ENCODE assay signal across 1 cellular context in the genomic region with DNA sequence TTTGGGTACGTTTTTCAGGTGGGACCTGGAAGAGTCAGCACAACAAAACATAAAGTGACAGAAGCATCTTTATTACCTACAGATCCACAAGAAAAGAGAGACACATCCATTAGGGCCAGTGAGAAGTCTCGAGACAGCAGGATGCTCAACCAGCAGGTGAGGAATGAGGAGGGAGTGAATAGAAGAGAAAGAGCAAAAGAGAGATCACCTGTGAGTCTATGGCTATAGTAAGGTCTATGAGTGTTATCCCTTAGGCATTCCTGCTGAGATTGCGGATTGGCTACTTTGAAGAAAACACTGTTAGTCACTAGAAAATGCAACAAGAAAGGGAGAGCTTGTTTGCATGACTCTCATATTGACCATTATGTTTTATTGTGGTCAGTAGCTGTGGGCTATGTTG.
TF ChIP-seq lines count a peak whose summit lies in the region.

No MANE protein-coding gene starts in this region.

TF ChIP-seq in WTC11, 78 proteins besides CTCF, POLR2A, EP300 and RAD21 (continued from another document):
- TF ChIP-seq E2F1 (CRISPR knock-in tag; IDR thresholded peaks at IDR 0.05) (no peak), PRDM15 (CRISPR knock-in tag; IDR thresholded peaks at IDR 0.05) (no peak), ELF4 (CRISPR knock-in tag; IDR thresholded peaks at IDR 0.05; ENCODE audit: low read depth) (no peak), ZNF416 (CRISPR knock-in tag; IDR thresholded peaks at IDR 0.05) (no peak), ATF3 (CRISPR knock-in tag; conservative IDR thresholded peaks at IDR 0.05) (no peak), SP1 (CRISPR knock-in tag; conservative IDR thresholded peaks at IDR 0.05) (no peak), JUN (CRISPR knock-in tag; IDR thresholded peaks at IDR 0.05) (no peak), CREB1 (CRISPR knock-in tag; IDR thresholded peaks at IDR 0.05) (no peak), ATF1 (CRISPR knock-in tag; IDR thresholded peaks at IDR 0.05) (no peak)
- TF ChIP-seq, protein P1, sequence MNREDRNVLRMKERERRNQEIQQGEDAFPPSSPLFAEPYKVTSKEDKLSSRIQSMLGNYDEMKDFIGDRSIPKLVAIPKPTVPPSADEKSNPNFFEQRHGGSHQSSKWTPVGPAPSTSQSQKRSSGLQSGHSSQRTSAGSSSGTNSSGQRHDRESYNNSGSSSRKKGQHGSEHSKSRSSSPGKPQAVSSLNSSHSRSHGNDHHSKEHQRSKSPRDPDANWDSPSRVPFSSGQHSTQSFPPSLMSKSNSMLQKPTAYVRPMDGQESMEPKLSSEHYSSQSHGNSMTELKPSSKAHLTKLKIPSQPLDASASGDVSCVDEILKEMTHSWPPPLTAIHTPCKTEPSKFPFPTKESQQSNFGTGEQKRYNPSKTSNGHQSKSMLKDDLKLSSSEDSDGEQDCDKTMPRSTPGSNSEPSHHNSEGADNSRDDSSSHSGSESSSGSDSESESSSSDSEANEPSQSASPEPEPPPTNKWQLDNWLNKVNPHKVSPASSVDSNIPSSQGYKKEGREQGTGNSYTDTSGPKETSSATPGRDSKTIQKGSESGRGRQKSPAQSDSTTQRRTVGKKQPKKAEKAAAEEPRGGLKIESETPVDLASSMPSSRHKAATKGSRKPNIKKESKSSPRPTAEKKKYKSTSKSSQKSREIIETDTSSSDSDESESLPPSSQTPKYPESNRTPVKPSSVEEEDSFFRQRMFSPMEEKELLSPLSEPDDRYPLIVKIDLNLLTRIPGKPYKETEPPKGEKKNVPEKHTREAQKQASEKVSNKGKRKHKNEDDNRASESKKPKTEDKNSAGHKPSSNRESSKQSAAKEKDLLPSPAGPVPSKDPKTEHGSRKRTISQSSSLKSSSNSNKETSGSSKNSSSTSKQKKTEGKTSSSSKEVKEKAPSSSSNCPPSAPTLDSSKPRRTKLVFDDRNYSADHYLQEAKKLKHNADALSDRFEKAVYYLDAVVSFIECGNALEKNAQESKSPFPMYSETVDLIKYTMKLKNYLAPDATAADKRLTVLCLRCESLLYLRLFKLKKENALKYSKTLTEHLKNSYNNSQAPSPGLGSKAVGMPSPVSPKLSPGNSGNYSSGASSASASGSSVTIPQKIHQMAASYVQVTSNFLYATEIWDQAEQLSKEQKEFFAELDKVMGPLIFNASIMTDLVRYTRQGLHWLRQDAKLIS (CRISPR knock-in tag; IDR thresholded peaks at IDR 0.05; ENCODE audit: borderline replicate concordance): no peak
- TF ChIP-seq, protein P2, sequence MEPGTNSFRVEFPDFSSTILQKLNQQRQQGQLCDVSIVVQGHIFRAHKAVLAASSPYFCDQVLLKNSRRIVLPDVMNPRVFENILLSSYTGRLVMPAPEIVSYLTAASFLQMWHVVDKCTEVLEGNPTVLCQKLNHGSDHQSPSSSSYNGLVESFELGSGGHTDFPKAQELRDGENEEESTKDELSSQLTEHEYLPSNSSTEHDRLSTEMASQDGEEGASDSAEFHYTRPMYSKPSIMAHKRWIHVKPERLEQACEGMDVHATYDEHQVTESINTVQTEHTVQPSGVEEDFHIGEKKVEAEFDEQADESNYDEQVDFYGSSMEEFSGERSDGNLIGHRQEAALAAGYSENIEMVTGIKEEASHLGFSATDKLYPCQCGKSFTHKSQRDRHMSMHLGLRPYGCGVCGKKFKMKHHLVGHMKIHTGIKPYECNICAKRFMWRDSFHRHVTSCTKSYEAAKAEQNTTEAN (CRISPR knock-in tag; IDR thresholded peaks at IDR 0.05): no peak
